Comparison of ENCODE assay signal across 27 cellular contexts in the genomic region with DNA sequence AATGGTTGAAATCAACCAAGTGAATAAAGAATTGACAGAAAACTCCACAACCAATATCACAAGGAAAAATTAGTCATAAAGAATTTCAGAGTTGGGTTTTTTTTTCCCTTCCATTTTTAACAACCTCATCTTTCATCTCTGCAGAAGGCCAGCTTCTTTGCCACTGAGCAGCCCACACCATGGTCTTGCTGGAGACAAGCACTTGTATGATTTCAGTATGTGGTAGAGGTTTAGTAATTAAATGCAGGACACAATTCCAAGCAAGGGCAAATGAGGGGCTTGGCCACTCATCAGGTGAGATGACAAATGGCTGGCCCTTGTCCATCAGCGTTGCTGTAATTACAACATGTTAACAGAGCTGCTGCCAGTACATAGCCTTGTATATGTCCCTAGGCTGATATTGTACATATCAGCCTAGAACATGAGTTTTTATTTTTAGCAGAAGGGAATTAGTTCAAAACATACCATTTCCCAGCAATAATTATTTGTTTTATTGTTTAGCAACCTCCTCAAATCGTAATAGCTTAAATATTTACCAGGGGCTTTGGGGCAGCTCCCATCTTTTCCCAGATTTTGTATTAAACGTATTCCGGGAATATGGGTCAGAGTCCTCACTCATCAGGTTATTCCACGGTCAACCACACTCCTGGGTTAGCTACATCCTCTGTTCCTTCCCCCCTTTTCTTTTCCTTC. TPM values are rescaled to one million over a fixed set of nuclear protein-coding genes. Genes with fewer than 3 reads are reported as not detected.
"Had no signal": no experiment of that assay in that cellular context is flagged by ENCODE, and none has a peak within 500 bp of the region (broad histone marks: within the 10 kb centered on the region; RNA-seq: fewer than 3 reads in every experiment).

No MANE protein-coding gene starts in this region.

- H3K36me3 ChIP-seq: transverse colon had no signal

- H3K27me3 ChIP-seq: sigmoid colon, stomach, transverse colon had no signal

- H3K27ac ChIP-seq: coronary artery, heart right ventricle, psoas muscle, sigmoid colon, skin epidermis, thoracic aorta, transverse colon had no signal

- FAIRE-seq: endothelial cell of umbilical vein, frontal cortex, islet of Langerhans had no signal

- H3K9me3 ChIP-seq: heart right ventricle, psoas muscle, sigmoid colon, stomach, thoracic aorta, transverse colon had no signal

- H3K4me1 ChIP-seq: psoas muscle, sigmoid colon had no signal

- ATAC-seq: heart right ventricle; naive thymus-derived CD4-positive, alpha-beta T cell; psoas muscle had no signal

- H3K4me3 ChIP-seq: coronary artery, heart right ventricle, lung, psoas muscle, sigmoid colon, skin epidermis, stomach, thoracic aorta, transverse colon had no signal

- DNase-seq: effector CD4-positive, alpha-beta T cell; endodermal cell; erythroblast; heart right ventricle; hypothalamus; kidney glomerular epithelial cell; naive thymus-derived CD4-positive, alpha-beta T cell; nephron progenitor cell; psoas muscle; sigmoid colon; stimulated activated CD4-positive, alpha-beta T cell treated with anti-CD3 and anti-CD28 coated beads, Interleukin-2, amount 100 ng/mL, for 24 hours; stimulated activated CD4-positive, alpha-beta T cell treated with anti-CD3 and anti-CD28 coated beads, Interleukin-4, amount 100 ng/mL, for 4 hours; stimulated activated naive CD4-positive, alpha-beta T cell; stomach; substantia nigra; transverse colon had no signal

RNA-seq across cellular contexts. Expression of a gene that starts 5.0 kb away (rescaled TPM):
- total RNA-seq: chondrocyte; endodermal cell; endothelial cell of umbilical vein; mesenteric fat pad; mononuclear cell; naive thymus-derived CD4-positive, alpha-beta T cell; sigmoid colon; stomach; thoracic aorta; transverse colon; urinary bladder had no signal
